In the genomic region with DNA sequence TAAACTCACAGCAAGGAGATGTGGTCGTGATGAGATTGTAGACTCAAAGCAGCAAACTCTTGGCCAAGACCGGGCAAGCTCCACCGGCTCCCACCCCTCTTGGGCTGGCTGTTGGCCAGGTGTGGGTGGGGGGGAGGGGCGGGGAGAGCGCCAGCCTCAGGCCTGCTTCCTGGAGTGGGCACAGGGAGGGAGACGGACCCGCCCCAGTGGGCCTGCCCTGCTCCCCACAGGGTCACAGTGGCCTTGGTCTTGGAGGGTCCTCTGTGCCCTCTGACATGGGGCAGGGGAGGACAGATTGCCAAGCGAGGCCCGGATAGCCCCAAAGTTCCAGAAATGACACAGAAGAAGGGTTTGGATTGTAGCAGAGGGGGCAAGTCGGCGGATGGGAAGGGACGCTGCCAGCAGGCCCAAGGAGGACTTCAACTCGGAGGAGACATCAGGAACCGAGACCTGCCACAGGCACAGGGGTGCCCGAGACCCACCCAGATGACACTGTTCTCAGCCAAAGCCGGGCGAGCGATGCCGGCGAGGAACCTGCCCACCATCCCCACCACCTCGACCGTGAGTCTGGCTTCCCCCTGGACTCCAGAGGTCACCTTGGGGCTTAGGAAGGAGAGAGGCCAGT, we compare ENCODE assay signal across 21 cellular contexts.
"Had no signal": no experiment of that assay in that cellular context is flagged by ENCODE, and none has a peak within 500 bp of the region (broad histone marks: within the 10 kb centered on the region; RNA-seq: fewer than 3 reads in every experiment).

No MANE protein-coding gene starts in this region.

- H3K4me3 ChIP-seq: cardiac muscle cell, dorsolateral prefrontal cortex, left lung, mucosa of descending colon, neural progenitor cell, ovary, thoracic aorta, tibial nerve, upper lobe of left lung had no signal

- H3K4me1 ChIP-seq: left lung, neural progenitor cell, tibial nerve, upper lobe of left lung had no signal

- H3K36me3 ChIP-seq: cardiac muscle cell, left lung, neural progenitor cell, ovary, thoracic aorta, tibial nerve, upper lobe of left lung had no signal

- H3K27me3 ChIP-seq: cardiac muscle cell, neural progenitor cell, ovary, upper lobe of left lung had no signal

- H3K9ac ChIP-seq: neural progenitor cell had no signal

- ATAC-seq: left lung; mucosa of descending colon; natural killer cell treated with Interleukin-12 subunit alpha and Interleukin-12 subunit beta and Interleukin-15 and Interleukin-18, amount 100 ng/mL, for 72 hours; sciatic nerve; stimulated activated memory B cell treated with anti-CD40 and anti-IgM and Interleukin-4, amounts not matched to agents 10 μg/mL and 1 μg/mL and 100 μg/mL, for 72 hours had no signal

- DNase-seq: effector CD4-positive, alpha-beta T cell; mesenchymal stem cell; naive B cell; nucleus accumbens; ovary; retina; stimulated activated CD4-positive, alpha-beta T cell treated with anti-CD3 and anti-CD28 coated beads, Interleukin-4, amount 100 ng/mL, for 4 hours had no signal

- H3K9me3 ChIP-seq: thoracic aorta had no signal

- H2AFZ ChIP-seq: neural progenitor cell had no signal

- H3K27ac ChIP-seq: cardiac muscle cell, dorsolateral prefrontal cortex, left lung, neural progenitor cell, ovary, thoracic aorta, tibial nerve, upper lobe of left lung had no signal

- FAIRE-seq: frontal cortex, keratinocyte, urothelium cell line had no signal

- H3K4me2 ChIP-seq: neural progenitor cell had no signal
